In the genomic region with DNA sequence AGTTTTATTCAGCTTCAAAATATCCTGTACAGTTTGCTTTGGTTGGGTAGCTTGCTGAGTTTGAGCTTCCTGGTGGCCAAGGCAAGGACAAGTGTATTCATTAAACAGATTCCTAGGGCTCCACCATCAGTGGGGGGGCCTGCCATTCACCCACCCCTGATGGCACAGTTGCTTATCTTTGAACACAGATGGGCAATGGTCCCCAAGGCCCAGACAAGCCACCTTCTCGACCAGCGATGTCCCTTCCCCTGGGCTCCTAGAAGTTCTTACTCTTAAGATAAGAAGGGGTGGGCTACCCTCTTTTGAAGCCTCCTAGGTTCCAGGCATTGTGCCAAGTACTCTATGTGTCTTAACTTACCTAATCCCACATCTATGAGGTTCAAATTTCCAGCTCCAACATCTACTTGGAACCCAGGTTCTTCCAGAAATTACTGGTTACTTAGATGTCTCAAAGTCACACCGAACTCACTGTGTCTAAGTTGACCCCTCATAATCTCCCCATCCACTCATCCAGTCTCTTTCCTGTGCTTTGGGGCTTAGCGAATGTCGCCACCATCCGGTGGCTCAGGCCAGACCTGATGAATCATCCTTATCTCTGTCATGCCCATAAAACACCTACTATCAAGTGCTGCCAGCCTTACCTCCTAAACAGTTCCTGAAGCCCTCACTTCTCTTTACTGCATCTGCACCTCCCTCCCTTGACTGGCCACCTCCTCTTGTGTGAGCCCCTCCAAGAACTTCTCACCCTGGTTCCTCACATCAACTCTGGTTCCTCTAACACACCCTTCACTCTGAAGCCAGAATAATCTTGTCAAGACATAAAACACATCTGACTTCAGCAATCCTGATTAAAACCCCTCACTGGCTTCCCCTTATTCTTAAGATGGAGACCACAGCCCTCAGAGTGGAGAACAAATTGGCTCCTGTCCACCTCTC, we compare ENCODE assay signal across 1 cellular context.
TF ChIP-seq lines count a peak whose summit lies in the region.

No MANE protein-coding gene starts in this region.

TF ChIP-seq in K562, 482 proteins besides CTCF, POLR2A, EP300 and RAD21 (continued from another document and continues in another):
- TF ChIP-seq MECOM (CRISPR knock-in tag; IDR thresholded peaks at IDR 0.05), result peak; percentile 94
- 0 out of 2 replicates have a peak, but pooled peaks have one; percentile 10 for TF ChIP-seq GABPA (tag; conservative IDR thresholded peaks at IDR 0.05; ENCODE audit: low read depth)
- TF ChIP-seq, protein P1, sequence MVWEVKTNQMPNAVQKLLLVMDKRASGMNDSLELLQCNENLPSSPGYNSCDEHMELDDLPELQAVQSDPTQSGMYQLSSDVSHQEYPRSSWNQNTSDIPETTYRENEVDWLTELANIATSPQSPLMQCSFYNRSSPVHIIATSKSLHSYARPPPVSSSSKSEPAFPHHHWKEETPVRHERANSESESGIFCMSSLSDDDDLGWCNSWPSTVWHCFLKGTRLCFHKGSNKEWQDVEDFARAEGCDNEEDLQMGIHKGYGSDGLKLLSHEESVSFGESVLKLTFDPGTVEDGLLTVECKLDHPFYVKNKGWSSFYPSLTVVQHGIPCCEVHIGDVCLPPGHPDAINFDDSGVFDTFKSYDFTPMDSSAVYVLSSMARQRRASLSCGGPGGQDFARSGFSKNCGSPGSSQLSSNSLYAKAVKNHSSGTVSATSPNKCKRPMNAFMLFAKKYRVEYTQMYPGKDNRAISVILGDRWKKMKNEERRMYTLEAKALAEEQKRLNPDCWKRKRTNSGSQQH (CRISPR knock-in tag; IDR thresholded peaks at IDR 0.05), result peak; percentile 14; the same call in 1 of the 2 replicates
- TF ChIP-seq ZNF224 (CRISPR knock-in tag; IDR thresholded peaks at IDR 0.05), result no peak
- TF ChIP-seq, protein P2, sequence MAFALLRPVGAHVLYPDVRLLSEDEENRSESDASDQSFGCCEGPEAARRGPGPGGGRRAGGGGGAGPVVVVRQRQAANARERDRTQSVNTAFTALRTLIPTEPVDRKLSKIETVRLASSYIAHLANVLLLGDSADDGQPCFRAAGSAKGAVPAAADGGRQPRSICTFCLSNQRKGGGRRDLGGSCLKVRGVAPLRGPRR (CRISPR knock-in tag; IDR thresholded peaks at IDR 0.05), result no peak
- peak; percentile 98 for TF ChIP-seq ARID1B (IDR thresholded peaks at IDR 0.05)
- peak; percentile 83 for TF ChIP-seq KLF16 (IDR thresholded peaks at IDR 0.05)
- TF ChIP-seq VEZF1 (CRISPR knock-in tag; IDR thresholded peaks at IDR 0.05), result peak; percentile 73
- TF ChIP-seq SPI1 (IDR thresholded peaks at IDR 0.05; ENCODE audit: borderline replicate concordance, low read depth, low read length), result peak; percentile 40; the same call in 1 of the 2 replicates
- TF ChIP-seq MCM7 (IDR thresholded peaks at IDR 0.05), result no peak
- no peak for TF ChIP-seq SIN3A (IDR thresholded peaks at IDR 0.05; ENCODE audit: borderline replicate concordance in 2 of 2, control insufficient read depth in 1 of 2, low read depth in 2 of 2, low read length in 2 of 2)
- TF ChIP-seq HDAC3 (IDR thresholded peaks at IDR 0.05; ENCODE audit: borderline replicate concordance, partially characterized antibody), result peak; percentile 78
- peak; percentile 38 for TF ChIP-seq ZFP36 (IDR thresholded peaks at IDR 0.05; ENCODE audit: low read depth, low read length, partially characterized antibody)
- no peak for TF ChIP-seq LARP7 (IDR thresholded peaks at IDR 0.05)
- TF ChIP-seq KDM1A (IDR thresholded peaks at IDR 0.05), result peak; percentile 52 to 69
- TF ChIP-seq FIP1L1 (IDR thresholded peaks at IDR 0.05; ENCODE audit: low read depth, low read length, poor library complexity, severe bottlenecking), result no peak
- peak; percentile 31; the same call in 1 of the 2 replicates for TF ChIP-seq RNF2 (IDR thresholded peaks at IDR 0.05)
- TF ChIP-seq ILF3 (IDR thresholded peaks at IDR 0.05; ENCODE audit: borderline replicate concordance), result 0 out of 2 replicates have a peak, but pooled peaks have one; percentile 33
- TF ChIP-seq SRSF9 (IDR thresholded peaks at IDR 0.05; ENCODE audit: borderline replicate concordance, low read depth, low read length), result no peak
- TF ChIP-seq LCOR (CRISPR knock-in tag; IDR thresholded peaks at IDR 0.05), result peak; percentile 54; the same call in 1 of the 2 replicates
- TF ChIP-seq ZNF589 (CRISPR knock-in tag; IDR thresholded peaks at IDR 0.05; ENCODE audit: low read depth), result peak; percentile 73
- TF ChIP-seq, protein P3, sequence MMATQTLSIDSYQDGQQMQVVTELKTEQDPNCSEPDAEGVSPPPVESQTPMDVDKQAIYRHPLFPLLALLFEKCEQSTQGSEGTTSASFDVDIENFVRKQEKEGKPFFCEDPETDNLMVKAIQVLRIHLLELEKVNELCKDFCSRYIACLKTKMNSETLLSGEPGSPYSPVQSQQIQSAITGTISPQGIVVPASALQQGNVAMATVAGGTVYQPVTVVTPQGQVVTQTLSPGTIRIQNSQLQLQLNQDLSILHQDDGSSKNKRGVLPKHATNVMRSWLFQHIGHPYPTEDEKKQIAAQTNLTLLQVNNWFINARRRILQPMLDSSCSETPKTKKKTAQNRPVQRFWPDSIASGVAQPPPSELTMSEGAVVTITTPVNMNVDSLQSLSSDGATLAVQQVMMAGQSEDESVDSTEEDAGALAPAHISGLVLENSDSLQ (IDR thresholded peaks at IDR 0.05), result peak; percentile 44
- TF ChIP-seq, protein P4, sequence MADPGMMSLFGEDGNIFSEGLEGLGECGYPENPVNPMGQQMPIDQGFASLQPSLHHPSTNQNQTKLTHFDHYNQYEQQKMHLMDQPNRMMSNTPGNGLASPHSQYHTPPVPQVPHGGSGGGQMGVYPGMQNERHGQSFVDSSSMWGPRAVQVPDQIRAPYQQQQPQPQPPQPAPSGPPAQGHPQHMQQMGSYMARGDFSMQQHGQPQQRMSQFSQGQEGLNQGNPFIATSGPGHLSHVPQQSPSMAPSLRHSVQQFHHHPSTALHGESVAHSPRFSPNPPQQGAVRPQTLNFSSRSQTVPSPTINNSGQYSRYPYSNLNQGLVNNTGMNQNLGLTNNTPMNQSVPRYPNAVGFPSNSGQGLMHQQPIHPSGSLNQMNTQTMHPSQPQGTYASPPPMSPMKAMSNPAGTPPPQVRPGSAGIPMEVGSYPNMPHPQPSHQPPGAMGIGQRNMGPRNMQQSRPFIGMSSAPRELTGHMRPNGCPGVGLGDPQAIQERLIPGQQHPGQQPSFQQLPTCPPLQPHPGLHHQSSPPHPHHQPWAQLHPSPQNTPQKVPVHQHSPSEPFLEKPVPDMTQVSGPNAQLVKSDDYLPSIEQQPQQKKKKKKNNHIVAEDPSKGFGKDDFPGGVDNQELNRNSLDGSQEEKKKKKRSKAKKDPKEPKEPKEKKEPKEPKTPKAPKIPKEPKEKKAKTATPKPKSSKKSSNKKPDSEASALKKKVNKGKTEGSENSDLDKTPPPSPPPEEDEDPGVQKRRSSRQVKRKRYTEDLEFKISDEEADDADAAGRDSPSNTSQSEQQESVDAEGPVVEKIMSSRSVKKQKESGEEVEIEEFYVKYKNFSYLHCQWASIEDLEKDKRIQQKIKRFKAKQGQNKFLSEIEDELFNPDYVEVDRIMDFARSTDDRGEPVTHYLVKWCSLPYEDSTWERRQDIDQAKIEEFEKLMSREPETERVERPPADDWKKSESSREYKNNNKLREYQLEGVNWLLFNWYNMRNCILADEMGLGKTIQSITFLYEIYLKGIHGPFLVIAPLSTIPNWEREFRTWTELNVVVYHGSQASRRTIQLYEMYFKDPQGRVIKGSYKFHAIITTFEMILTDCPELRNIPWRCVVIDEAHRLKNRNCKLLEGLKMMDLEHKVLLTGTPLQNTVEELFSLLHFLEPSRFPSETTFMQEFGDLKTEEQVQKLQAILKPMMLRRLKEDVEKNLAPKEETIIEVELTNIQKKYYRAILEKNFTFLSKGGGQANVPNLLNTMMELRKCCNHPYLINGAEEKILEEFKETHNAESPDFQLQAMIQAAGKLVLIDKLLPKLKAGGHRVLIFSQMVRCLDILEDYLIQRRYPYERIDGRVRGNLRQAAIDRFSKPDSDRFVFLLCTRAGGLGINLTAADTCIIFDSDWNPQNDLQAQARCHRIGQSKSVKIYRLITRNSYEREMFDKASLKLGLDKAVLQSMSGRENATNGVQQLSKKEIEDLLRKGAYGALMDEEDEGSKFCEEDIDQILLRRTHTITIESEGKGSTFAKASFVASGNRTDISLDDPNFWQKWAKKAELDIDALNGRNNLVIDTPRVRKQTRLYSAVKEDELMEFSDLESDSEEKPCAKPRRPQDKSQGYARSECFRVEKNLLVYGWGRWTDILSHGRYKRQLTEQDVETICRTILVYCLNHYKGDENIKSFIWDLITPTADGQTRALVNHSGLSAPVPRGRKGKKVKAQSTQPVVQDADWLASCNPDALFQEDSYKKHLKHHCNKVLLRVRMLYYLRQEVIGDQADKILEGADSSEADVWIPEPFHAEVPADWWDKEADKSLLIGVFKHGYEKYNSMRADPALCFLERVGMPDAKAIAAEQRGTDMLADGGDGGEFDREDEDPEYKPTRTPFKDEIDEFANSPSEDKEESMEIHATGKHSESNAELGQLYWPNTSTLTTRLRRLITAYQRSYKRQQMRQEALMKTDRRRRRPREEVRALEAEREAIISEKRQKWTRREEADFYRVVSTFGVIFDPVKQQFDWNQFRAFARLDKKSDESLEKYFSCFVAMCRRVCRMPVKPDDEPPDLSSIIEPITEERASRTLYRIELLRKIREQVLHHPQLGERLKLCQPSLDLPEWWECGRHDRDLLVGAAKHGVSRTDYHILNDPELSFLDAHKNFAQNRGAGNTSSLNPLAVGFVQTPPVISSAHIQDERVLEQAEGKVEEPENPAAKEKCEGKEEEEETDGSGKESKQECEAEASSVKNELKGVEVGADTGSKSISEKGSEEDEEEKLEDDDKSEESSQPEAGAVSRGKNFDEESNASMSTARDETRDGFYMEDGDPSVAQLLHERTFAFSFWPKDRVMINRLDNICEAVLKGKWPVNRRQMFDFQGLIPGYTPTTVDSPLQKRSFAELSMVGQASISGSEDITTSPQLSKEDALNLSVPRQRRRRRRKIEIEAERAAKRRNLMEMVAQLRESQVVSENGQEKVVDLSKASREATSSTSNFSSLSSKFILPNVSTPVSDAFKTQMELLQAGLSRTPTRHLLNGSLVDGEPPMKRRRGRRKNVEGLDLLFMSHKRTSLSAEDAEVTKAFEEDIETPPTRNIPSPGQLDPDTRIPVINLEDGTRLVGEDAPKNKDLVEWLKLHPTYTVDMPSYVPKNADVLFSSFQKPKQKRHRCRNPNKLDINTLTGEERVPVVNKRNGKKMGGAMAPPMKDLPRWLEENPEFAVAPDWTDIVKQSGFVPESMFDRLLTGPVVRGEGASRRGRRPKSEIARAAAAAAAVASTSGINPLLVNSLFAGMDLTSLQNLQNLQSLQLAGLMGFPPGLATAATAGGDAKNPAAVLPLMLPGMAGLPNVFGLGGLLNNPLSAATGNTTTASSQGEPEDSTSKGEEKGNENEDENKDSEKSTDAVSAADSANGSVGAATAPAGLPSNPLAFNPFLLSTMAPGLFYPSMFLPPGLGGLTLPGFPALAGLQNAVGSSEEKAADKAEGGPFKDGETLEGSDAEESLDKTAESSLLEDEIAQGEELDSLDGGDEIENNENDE (IDR thresholded peaks at IDR 0.05; ENCODE audit: low read depth, low read length), result no peak
- TF ChIP-seq, protein P5, sequence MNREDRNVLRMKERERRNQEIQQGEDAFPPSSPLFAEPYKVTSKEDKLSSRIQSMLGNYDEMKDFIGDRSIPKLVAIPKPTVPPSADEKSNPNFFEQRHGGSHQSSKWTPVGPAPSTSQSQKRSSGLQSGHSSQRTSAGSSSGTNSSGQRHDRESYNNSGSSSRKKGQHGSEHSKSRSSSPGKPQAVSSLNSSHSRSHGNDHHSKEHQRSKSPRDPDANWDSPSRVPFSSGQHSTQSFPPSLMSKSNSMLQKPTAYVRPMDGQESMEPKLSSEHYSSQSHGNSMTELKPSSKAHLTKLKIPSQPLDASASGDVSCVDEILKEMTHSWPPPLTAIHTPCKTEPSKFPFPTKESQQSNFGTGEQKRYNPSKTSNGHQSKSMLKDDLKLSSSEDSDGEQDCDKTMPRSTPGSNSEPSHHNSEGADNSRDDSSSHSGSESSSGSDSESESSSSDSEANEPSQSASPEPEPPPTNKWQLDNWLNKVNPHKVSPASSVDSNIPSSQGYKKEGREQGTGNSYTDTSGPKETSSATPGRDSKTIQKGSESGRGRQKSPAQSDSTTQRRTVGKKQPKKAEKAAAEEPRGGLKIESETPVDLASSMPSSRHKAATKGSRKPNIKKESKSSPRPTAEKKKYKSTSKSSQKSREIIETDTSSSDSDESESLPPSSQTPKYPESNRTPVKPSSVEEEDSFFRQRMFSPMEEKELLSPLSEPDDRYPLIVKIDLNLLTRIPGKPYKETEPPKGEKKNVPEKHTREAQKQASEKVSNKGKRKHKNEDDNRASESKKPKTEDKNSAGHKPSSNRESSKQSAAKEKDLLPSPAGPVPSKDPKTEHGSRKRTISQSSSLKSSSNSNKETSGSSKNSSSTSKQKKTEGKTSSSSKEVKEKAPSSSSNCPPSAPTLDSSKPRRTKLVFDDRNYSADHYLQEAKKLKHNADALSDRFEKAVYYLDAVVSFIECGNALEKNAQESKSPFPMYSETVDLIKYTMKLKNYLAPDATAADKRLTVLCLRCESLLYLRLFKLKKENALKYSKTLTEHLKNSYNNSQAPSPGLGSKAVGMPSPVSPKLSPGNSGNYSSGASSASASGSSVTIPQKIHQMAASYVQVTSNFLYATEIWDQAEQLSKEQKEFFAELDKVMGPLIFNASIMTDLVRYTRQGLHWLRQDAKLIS (CRISPR knock-in tag; IDR thresholded peaks at IDR 0.05), result no peak
- 0 out of 2 replicates have a peak, but pooled peaks have one; percentile 35 for TF ChIP-seq MAFG (tag; conservative IDR thresholded peaks at IDR 0.05)
- TF ChIP-seq CBFA2T2 (conservative IDR thresholded peaks at IDR 0.05), result peak; percentile 87
- TF ChIP-seq TAF9B (IDR thresholded peaks at IDR 0.05; ENCODE audit: partially characterized antibody), result no peak
- peak; percentile 62 to 77; a peak in 3 of 4 replicates for TF ChIP-seq ARNT (IDR thresholded peaks at IDR 0.05)
- TF ChIP-seq ZBTB2 (IDR thresholded peaks at IDR 0.05), result peak; percentile 66; the same call in 1 of the 2 replicates
- TF ChIP-seq SMC3 (conservative IDR thresholded peaks at IDR 0.05; ENCODE audit: insufficient read depth, low read depth, low read length), result 0 out of 2 replicates have a peak, but pooled peaks have one; percentile 25
- TF ChIP-seq SMAD4 (CRISPR knock-in tag; conservative IDR thresholded peaks at IDR 0.05), result peak; percentile 74
